ENCODE assay signal across 21 cellular contexts in the genomic region with DNA sequence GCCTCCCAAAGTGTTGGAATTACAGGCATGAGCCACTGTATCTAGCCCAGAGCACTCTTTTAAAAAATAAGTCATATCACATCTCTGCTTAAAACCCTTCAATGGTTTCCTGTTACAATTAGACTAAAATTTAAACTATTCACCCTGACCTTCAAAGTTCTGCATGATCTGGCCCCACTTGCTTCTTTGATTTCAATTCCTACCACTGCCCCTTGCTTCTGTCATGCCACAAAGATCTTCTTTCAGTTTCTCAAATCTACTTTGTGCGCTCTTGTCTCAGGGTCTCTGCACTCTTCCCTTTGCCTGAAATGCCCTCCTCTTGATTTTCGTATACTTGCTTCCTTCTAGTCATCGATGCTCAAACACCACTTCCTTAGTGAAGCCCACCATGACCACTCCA.
"Had no signal": no experiment of that assay in that cellular context is flagged by ENCODE, and none has a peak within 500 bp of the region (broad histone marks: within the 10 kb centered on the region; RNA-seq: fewer than 3 reads in every experiment).

No MANE protein-coding gene starts in this region.

- H3K36me3 ChIP-seq: adrenal gland, MG63 had no signal

- H3K36me3 Mint-ChIP-seq: activated naive CD8-positive, alpha-beta T cell treated with anti-CD3 and anti-CD28 coated beads, Interleukin-2, amount 10 ng/mL, durations not matched to agents 7 days and 5 days; T-cell had no signal

- H3K27me3 ChIP-seq: adrenal gland, MG63 had no signal

- H3K4me3 Mint-ChIP-seq: activated CD4-positive, alpha-beta T cell treated with anti-CD3 and anti-CD28 coated beads for 36 hours; activated CD8-positive, alpha-beta T cell treated with anti-CD3 and anti-CD28 coated beads for 36 hours; activated naive CD8-positive, alpha-beta T cell treated with anti-CD3 and anti-CD28 coated beads, Interleukin-2, amount 10 ng/mL, durations not matched to agents 7 days and 5 days; activated T-cell treated with anti-CD3 and anti-CD28 coated beads, Interleukin-2, amount 50 U/mL, for 72 hours; T-cell had no signal

- H3K4me3 ChIP-seq: adrenal gland, MG63 had no signal

- H3K27ac Mint-ChIP-seq: activated CD4-positive, alpha-beta T cell treated with anti-CD3 and anti-CD28 coated beads for 36 hours; activated CD8-positive, alpha-beta T cell treated with anti-CD3 and anti-CD28 coated beads for 36 hours; activated naive CD8-positive, alpha-beta T cell treated with anti-CD3 and anti-CD28 coated beads, Interleukin-2, amount 10 ng/mL, durations not matched to agents 7 days and 5 days; activated T-cell treated with anti-CD3 and anti-CD28 coated beads, Interleukin-2, amount 50 U/mL, for 72 hours; activated T-helper 2 cell treated with anti-CD3 and anti-CD28 coated beads, Interferon-gamma antibody, Interleukin-2, Interleukin-4, amounts not matched to agents 10 μg/mL and 5 μg/mL and 100 μg/mL, durations not matched to agents 14 hours and 24 hours and 36 hours; T-cell had no signal

- H3K9me3 ChIP-seq: adrenal gland, MG63 had no signal

- H3K27ac ChIP-seq: adrenal gland, VCaP had no signal

- ATAC-seq: activated CD4-positive, alpha-beta T cell treated with anti-CD3 and anti-CD28 coated beads for 36 hours; activated CD8-positive, alpha-beta T cell treated with anti-CD3 and anti-CD28 coated beads for 36 hours; activated T-cell treated with anti-CD3 and anti-CD28 coated beads, Interleukin-2, amount 50 U/mL, for 72 hours; PC-3; T-cell had no signal

- DNase-seq: activated CD4-positive, alpha-beta T cell treated with anti-CD3 and anti-CD28 coated beads for 36 hours; activated CD8-positive, alpha-beta memory T cell treated with anti-CD3 and anti-CD28 coated beads, Interleukin-2, amount 50 U/mL, for 4 hours; activated CD8-positive, alpha-beta T cell treated with anti-CD3 and anti-CD28 coated beads for 36 hours; activated naive CD4-positive, alpha-beta T cell treated with anti-CD3 and anti-CD28 coated beads, Interleukin-2, amount 50 U/mL, for 16 hours; activated naive CD8-positive, alpha-beta T cell treated with anti-CD3 and anti-CD28 coated beads, Interleukin-2, amount 10 ng/mL, durations not matched to agents 7 days and 5 days; activated T-cell treated with anti-CD3 and anti-CD28 coated beads, Interleukin-2, amount 50 U/mL, for 72 hours; adrenal gland; anterior cingulate cortex; cerebellar nuclear complex; MG63; MV-4-11; NCI-H1105; NCI-H1436; NCI-H1694 treated with DMSO at 0.1 percent for 48 hours; NCI-H2029 treated with DMSO at 0.1 percent for 48 hours; NCI-H524; PC-3; SHP77; T-cell had no signal

- H3K9me3 Mint-ChIP-seq: activated CD8-positive, alpha-beta T cell treated with anti-CD3 and anti-CD28 coated beads for 36 hours; activated naive CD8-positive, alpha-beta T cell treated with anti-CD3 and anti-CD28 coated beads, Interleukin-2, amount 10 ng/mL, durations not matched to agents 7 days and 5 days; activated T-cell treated with anti-CD3 and anti-CD28 coated beads, Interleukin-2, amount 50 U/mL, for 72 hours; activated T-helper 2 cell treated with anti-CD3 and anti-CD28 coated beads, Interferon-gamma antibody, Interleukin-2, Interleukin-4, amounts not matched to agents 10 μg/mL and 5 μg/mL and 100 μg/mL, durations not matched to agents 14 hours and 24 hours and 36 hours; T-cell had no signal

- H3K4me1 ChIP-seq: adrenal gland had no signal
